1 cellular context compared by ENCODE assay signal in genomic region chr10:102743588-102744373, GRCh38.
TF ChIP-seq lines count a peak whose summit lies in the region.

WBP1L (plus strand) TSS chr10:102743948; CDS start chr10:102744054, 106 bp downstream.

TF ChIP-seq in K562, 482 proteins besides CTCF, POLR2A, EP300 and RAD21 (continued from another document and continues in another):
- TF ChIP-seq CEBPZ (IDR thresholded peaks at IDR 0.05; ENCODE audit: borderline replicate concordance, low read depth, low read length) (peak; percentile 82; the same call in 1 of the 2 replicates), COPS2 (conservative IDR thresholded peaks at IDR 0.05) (no peak), THRB (CRISPR knock-in tag; conservative IDR thresholded peaks at IDR 0.05) (0 out of 2 replicates have a peak, but pooled peaks have one; percentile 31), HMG20A (CRISPR knock-in tag; conservative IDR thresholded peaks at IDR 0.05) (no peak), ETV1 (tag; conservative IDR thresholded peaks at IDR 0.05; ENCODE audit: low read depth) (peak; percentile 52), SIN3A (IDR thresholded peaks at IDR 0.05; ENCODE audit: borderline replicate concordance in 2 of 2, control insufficient read depth in 1 of 2, low read depth in 2 of 2, low read length in 2 of 2) (peak; percentile 11 to 69; a peak in 1 of 4 replicates), STAT5A (IDR thresholded peaks at IDR 0.05; ENCODE audit: borderline replicate concordance, low read length) (0 out of 2 replicates have a peak, but pooled peaks have one; percentile 11), RBFOX2 (IDR thresholded peaks at IDR 0.05; ENCODE audit: low read depth, low read length) (peak; percentile 72), POU5F1 (IDR thresholded peaks at IDR 0.05; ENCODE audit: borderline replicate concordance, low read depth, low read length, partially characterized antibody) (peak; percentile 7), AFF1 (IDR thresholded peaks at IDR 0.05; ENCODE audit: low read depth in 1 of 2, partially characterized antibody in 2 of 2) (peak in 1 of 2 experiments; percentile 86), NRF1 (conservative IDR thresholded peaks at IDR 0.05 in 1 of 2, IDR thresholded peaks at IDR 0.05 in 1 of 2) (peak; percentile 79 to 80), GTF3C2 (IDR thresholded peaks at IDR 0.05; ENCODE audit: borderline replicate concordance, extremely low read depth, insufficient read length) (no peak), MYC (IDR thresholded peaks at IDR 0.05; ENCODE audit: low read depth, low read length) (peak; percentile 23; the same call in 1 of the 2 replicates), MYC (CRISPR knock-in tag; IDR thresholded peaks at IDR 0.05; ENCODE audit: borderline replicate concordance, low read depth) (no peak), MLLT1 (IDR thresholded peaks at IDR 0.05) (peak in 1 of 2 experiments; percentile 72; a peak in 2 of 4 replicates), ELF4 (CRISPR knock-in tag; IDR thresholded peaks at IDR 0.05) (peak; percentile 36; the same call in 1 of the 2 replicates), HBP1 (CRISPR knock-in tag; IDR thresholded peaks at IDR 0.05) (peak; percentile 72), TRIM28 (IDR thresholded peaks at IDR 0.05) (no peak), ZNF449 (CRISPR knock-in tag; IDR thresholded peaks at IDR 0.05) (no peak), GATAD2B (IDR thresholded peaks at IDR 0.05; ENCODE audit: borderline replicate concordance) (0 out of 2 replicates have a peak, but pooled peaks have one; percentile 41), ZNF140 (CRISPR knock-in tag; IDR thresholded peaks at IDR 0.05) (no peak), TEAD1 (CRISPR knock-in tag; IDR thresholded peaks at IDR 0.05) (no peak), FOS (IDR thresholded peaks at IDR 0.05; ENCODE audit: extremely low read depth, insufficient read length) (peak; percentile 85), ATF4 (CRISPR knock-in tag; IDR thresholded peaks at IDR 0.05) (no peak), E2F8 (IDR thresholded peaks at IDR 0.05; ENCODE audit: low read depth, partially characterized antibody) (peak; percentile 94), ZNF507 (tag; conservative IDR thresholded peaks at IDR 0.05) (no peak), CREB1 (IDR thresholded peaks at IDR 0.05) (no peak; the same call in 1 of the 2 replicates), CREB1 (CRISPR knock-in tag; IDR thresholded peaks at IDR 0.05) (peak; percentile 74)
